27 cellular contexts compared by ENCODE assay signal in genomic region chr11:47308050-47308823, GRCh38. TPM values are rescaled to one million over a fixed set of nuclear protein-coding genes. Genes with fewer than 3 reads are reported as not detected.
"Had no signal": no experiment of that assay in that cellular context is flagged by ENCODE, and none has a peak within 500 bp of the region (broad histone marks: within the 10 kb centered on the region; RNA-seq: fewer than 3 reads in every experiment).

No MANE protein-coding gene starts in this region.

- H3K27ac ChIP-seq: cardiac muscle cell, skin epidermis, thoracic aorta, VCaP had no signal

- FAIRE-seq: endometrium, keratinocyte had no signal

- DNase-seq: activated CD4-positive, alpha-beta T cell treated with anti-CD3 and anti-CD28 coated beads for 1 hour; activated CD4-positive, alpha-beta T cell treated with anti-CD3 and anti-CD28 coated beads, Interleukin-2, amount 50 U/mL, for 48 hours; activated CD8-positive, alpha-beta memory T cell treated with anti-CD3 and anti-CD28 coated beads, Interleukin-2, amount 10 ng/mL, durations not matched to agents 7 days and 5 days; activated naive CD4-positive, alpha-beta T cell treated with Interleukin-2 at 50 U/mL for 16 hours; activated naive CD8-positive, alpha-beta T cell treated with anti-CD3 and anti-CD28 coated beads, Interleukin-2, amount 10 ng/mL, durations not matched to agents 7 days and 5 days; amygdala; erythroblast; foreskin melanocyte; glutamatergic neuron; hippocampal formation; mammary epithelial cell; nephron progenitor cell; stimulated activated CD4-positive, alpha-beta T cell treated with anti-CD3 and anti-CD28 coated beads, Interleukin-15, amount 100 ng/mL, for 24 hours; stimulated activated CD4-positive, alpha-beta T cell treated with anti-CD3 and anti-CD28 coated beads, Interleukin-4, amount 100 ng/mL, for 1 hour had no signal

- H3K9me3 ChIP-seq: thoracic aorta had no signal

- H3K27me3 ChIP-seq: cardiac muscle cell had no signal

- H3K4me3 ChIP-seq: cardiac muscle cell, skin epidermis, thoracic aorta had no signal

- ATAC-seq: activated CD8-positive, alpha-beta memory T cell treated with anti-CD3 and anti-CD28 coated beads, Interleukin-2, amount 10 ng/mL, durations not matched to agents 7 days and 5 days; right cardiac atrium; stimulated activated memory B cell treated with anti-CD40 and anti-IgM and Interleukin-4, amounts not matched to agents 10 μg/mL and 1 μg/mL and 100 μg/mL, for 72 hours had no signal

RNA-seq across cellular contexts. Expression of gene MYBPC3, which starts 44.3 kb away (rescaled TPM):
- total RNA-seq: activated CD8-positive, alpha-beta memory T cell treated with anti-CD3 and anti-CD28 coated beads, Interleukin-2, amount 10 ng/mL, durations not matched to agents 7 days and 5 days; activated T-helper 2 cell treated with anti-CD3 and anti-CD28 coated beads, Interferon-gamma antibody, Interleukin-2, Interleukin-4, amounts not matched to agents 10 μg/mL and 5 μg/mL and 100 μg/mL, durations not matched to agents 14 hours and 24 hours and 36 hours; dermis microvascular lymphatic vessel endothelial cell; mammary epithelial cell; myocyte; osteoblast; T-helper 1 cell treated with Interleukin-12 subunit alpha and Interleukin-12 subunit beta and Interleukin-4 antibody, amounts not matched to agents 30 ng/mL and 1 ng/mL, for 36 hours; thoracic aorta had no signal
- polyA plus RNA-seq: keratinocyte, mammary epithelial cell had no signal
